In genomic region chr13:58858870-58859371, GRCh38 we compare ENCODE assay signal across 20 cellular contexts.
DNase-seq lines count a peak whose midpoint lies in the region; ATAC-seq, FAIRE-seq and TF ChIP-seq lines count a peak whose summit lies in the region.
"Had no signal": no experiment of that assay in that cellular context is flagged by ENCODE, and none has a peak within 500 bp of the region (broad histone marks: within the 10 kb centered on the region; RNA-seq: fewer than 3 reads in every experiment).

No MANE protein-coding gene starts in this region.

- H3K4me1 Mint-ChIP-seq in WTC11 = peaks cover 6% of the 10 kb centered on the region; the same call in 1 of the 2 replicates
- no peaks in the 10 kb centered on the region for H3K4me1 Mint-ChIP-seq in mesothelial cell of epicardium
- H3K4me1 Mint-ChIP-seq: B cell, IgD-negative memory B cell had no signal

- H3K9ac ChIP-seq in kidney (ENCODE audit: low read length in 2 of 2) = no peak overlapping the region

- no peak overlapping the region for H3K4me3 ChIP-seq in left ventricle myocardium inferior
- H3K4me3 ChIP-seq in kidney (ENCODE audit: low read length in 2 of 2) = no peak overlapping the region
- H3K4me3 ChIP-seq in upper lobe of right lung = no peak overlapping the region

- H3K36me3 Mint-ChIP-seq in WTC11 (no peaks in the 10 kb centered on the region), mesothelial cell of epicardium (no peaks in the 10 kb centered on the region)
- H3K36me3 Mint-ChIP-seq: IgD-negative memory B cell had no signal

- DNase-seq in Right ventricle myocardium inferior (ENCODE audit: missing footprints) = peak; percentile 46
- DNase-seq in left ventricle myocardium inferior = no peak
- no peak for DNase-seq in WTC11 (ENCODE audit: low spot score)
- DNase-seq in kidney = peak; percentile 67
- peak; percentile 44 for DNase-seq in upper lobe of right lung
- no peak for DNase-seq in mesothelial cell of epicardium (ENCODE audit: low spot score in 2 of 2, unreplicated experiment in 2 of 2)
- no peak for DNase-seq in NK-92 treated with Interleukin-12 subunit alpha and Interleukin-12 subunit beta, amount 100 ng/mL, for 24 hours (lab: John Stamatoyannopoulos, UW)
- DNase-seq: C1 segment of cervical spinal cord; CD4-positive, alpha-beta T cell; COR-L47; DMS79; HCEC 1CT; HFFc6 had no signal

- intact Hi-C loops in Right ventricle myocardium inferior (cut with DNase I) = no loop called here
- intact Hi-C loops in left ventricle myocardium inferior (cut with micrococcal nuclease) = no loop called here
- intact Hi-C loops in kidney (cut with DNase I) = no loop called here
- intact Hi-C loops in upper lobe of right lung (cut with DNase I) = no loop called here

- H3K9me3 Mint-ChIP-seq in WTC11 (peaks cover 8% of the 10 kb centered on the region), mesothelial cell of epicardium (peaks cover 3% of the 10 kb centered on the region)

- ATAC-seq in Right ventricle myocardium inferior = no peak
- no peak; the same call in none of the 2 replicates for ATAC-seq in WTC11
- peak; percentile 39 for ATAC-seq in upper lobe of right lung

- POLR2A ChIA-PET in WTC11 (lab: Charles Lee) = no interaction called here

- H3K4me3 Mint-ChIP-seq in WTC11 (no peak overlapping the region), mesothelial cell of epicardium (no peak overlapping the region)
- H3K4me3 Mint-ChIP-seq: B cell; CD4-positive, alpha-beta T cell; HFFc6; IgD-negative memory B cell had no signal

- H3K27me3 ChIP-seq in left ventricle myocardium inferior (ENCODE audit: low read depth) (no peaks in the 10 kb centered on the region), upper lobe of right lung (no peaks in the 10 kb centered on the region)

- FAIRE-seq in kidney (lab: Jason Lieb, UNC) = no peak
- FAIRE-seq: A204.1, D721Med, G401.6, GM12892, GM19239 had no signal

- no peaks in the 10 kb centered on the region for H3K36me3 ChIP-seq in left ventricle myocardium inferior
- H3K36me3 ChIP-seq in kidney (ENCODE audit: control insufficient read depth in 1 of 2, insufficient read depth in 2 of 2, low read length in 2 of 2) = no peaks in the 10 kb centered on the region
- no peaks in the 10 kb centered on the region for H3K36me3 ChIP-seq in upper lobe of right lung

- TF ChIP-seq CTCF in left ventricle myocardium inferior (IDR thresholded peaks at IDR 0.05; ENCODE audit: borderline replicate concordance) (no peak), WTC11 (IDR thresholded peaks at IDR 0.05) (no peak), kidney (IDR thresholded peaks at IDR 0.05; ENCODE audit: borderline replicate concordance, extremely low read depth, insufficient read depth) (no peak), upper lobe of right lung (IDR thresholded peaks at IDR 0.05) (no peak), mesothelial cell of epicardium (IDR thresholded peaks at IDR 0.05; ENCODE audit: unreplicated experiment) (no peak)

- H3K27me3 Mint-ChIP-seq in WTC11 (ENCODE audit: low read depth) (no peaks in the 10 kb centered on the region), mesothelial cell of epicardium (ENCODE audit: low read depth) (no peaks in the 10 kb centered on the region)
- H3K27me3 Mint-ChIP-seq: B cell; CD4-positive, alpha-beta T cell; IgD-negative memory B cell had no signal

- H3K9me3 ChIP-seq in left ventricle myocardium inferior (replicated peaks) = no peaks in the 10 kb centered on the region
- H3K9me3 ChIP-seq in kidney (ENCODE audit: control insufficient read depth in 1 of 2, low read length in 2 of 2) = no peaks in the 10 kb centered on the region
- H3K9me3 ChIP-seq in upper lobe of right lung = no peaks in the 10 kb centered on the region

- H3K27ac Mint-ChIP-seq in WTC11 (no peak overlapping the region), mesothelial cell of epicardium (no peak overlapping the region)
- H3K27ac Mint-ChIP-seq: B cell; CD4-positive, alpha-beta T cell; HFFc6; IgD-negative memory B cell had no signal

- H3K27ac ChIP-seq in left ventricle myocardium inferior (replicated peaks) (no peak overlapping the region), kidney (ENCODE audit: low read depth in 2 of 2, low read length in 2 of 2) (no peak overlapping the region), upper lobe of right lung (no peak overlapping the region)

- H3K4me1 ChIP-seq in left ventricle myocardium inferior (no peaks in the 10 kb centered on the region), kidney (ENCODE audit: control insufficient read depth in 1 of 2, insufficient read depth in 1 of 2, low read depth in 1 of 2, low read length in 2 of 2) (no peaks in the 10 kb centered on the region), upper lobe of right lung (no peaks in the 10 kb centered on the region)

- CTCF ChIA-PET in WTC11 (lab: Charles Lee) = no interaction called here

TF ChIP-seq in WTC11, 78 proteins besides CTCF, POLR2A, EP300 and RAD21:
- TF ChIP-seq IRF1 (CRISPR knock-in tag; IDR thresholded peaks at IDR 0.05) = 0 out of 2 replicates have a peak, but pooled peaks have one; percentile 23
- TF ChIP-seq SP1 (CRISPR knock-in tag; conservative IDR thresholded peaks at IDR 0.05) = no peak

Comparison
In these comparisons a context has a peak if more than half of its experiments do, and no peak if none do; other contexts are left out.
1. DNase-seq: peak in Right ventricle myocardium inferior (single experiment), kidney (single experiment) and upper lobe of right lung (single experiment); none in left ventricle myocardium inferior (single experiment), WTC11 (single experiment), mesothelial cell of epicardium (0 of 2) and NK-92 treated with Interleukin-12 subunit alpha and Interleukin-12 subunit beta, amount 100 ng/mL, for 24 hours (single experiment).